Comparison of ENCODE assay signal across 9 cellular contexts in genomic region chr5:73135429-73136276, GRCh38. TPM values are rescaled to one million over a fixed set of nuclear protein-coding genes. Genes with fewer than 3 reads are reported as not detected.
DNase-seq lines count a peak whose midpoint lies in the region; ATAC-seq and TF ChIP-seq lines count a peak whose summit lies in the region.
"Had no signal": no experiment of that assay in that cellular context is flagged by ENCODE, and none has a peak within 500 bp of the region (broad histone marks: within the 10 kb centered on the region; RNA-seq: fewer than 3 reads in every experiment).

No MANE protein-coding gene starts in this region.

- CTCF ChIA-PET in MCF 10A (lab: Yijun Ruan, JAX), result interaction anchor here (0.6 to 2.0 kb wide), 3 partner anchors 21 to 57 kb away, joined by 3 to 5 read pairs (median 3); no protein-coding TSS in a partner anchor

- POLR2A ChIA-PET in MCF 10A (lab: Yijun Ruan, JAX), result no interaction called here

- peaks cover 0 to 7% of the 10 kb centered on the region in 2 donors for H3K27me3 ChIP-seq in breast epithelium

- H3K4me3 Mint-ChIP-seq in MCF 10A (ENCODE audit: unreplicated experiment), result no peak overlapping the region
- H3K4me3 Mint-ChIP-seq: dendritic cell treated with granulocyte-macrophage colony-stimulating factor and Interleukin-4, amounts not matched to agents 40 ng/mL and 50 ng/mL, for 4 days had no signal

- ATAC-seq in esophagus mucosa (peak; percentile 33), HG03095 (IDR thresholded peaks at IDR 0.05; ENCODE audit: unreplicated experiment) (no peak), GM21619 (IDR thresholded peaks at IDR 0.05; ENCODE audit: unreplicated experiment) (no peak)

- no peak overlapping the region for H3K27ac ChIP-seq in breast epithelium

- no peak overlapping the region for H3K27ac Mint-ChIP-seq in MCF 10A (ENCODE audit: low read depth, unreplicated experiment)
- H3K27ac Mint-ChIP-seq: dendritic cell treated with granulocyte-macrophage colony-stimulating factor and Interleukin-4, amounts not matched to agents 40 ng/mL and 50 ng/mL, for 4 days had no signal

- TF ChIP-seq CTCF in MCF 10A (IDR thresholded peaks at IDR 0.05; ENCODE audit: unreplicated experiment) (peak; percentile 20), breast epithelium (IDR thresholded peaks at IDR 0.05) (no peak), GM10266 (IDR thresholded peaks at IDR 0.05; ENCODE audit: control insufficient read depth, insufficient read depth, low read depth, missing control alignments) (no peak)

- TF ChIP-seq POLR2A in breast epithelium (IDR thresholded peaks at IDR 0.05), result no peak

- H3K36me3 Mint-ChIP-seq in MCF 10A (ENCODE audit: insufficient read depth, unreplicated experiment), result no peaks in the 10 kb centered on the region

- no peaks in the 10 kb centered on the region for H3K9me3 Mint-ChIP-seq in MCF 10A (ENCODE audit: unreplicated experiment)
- H3K9me3 Mint-ChIP-seq: dendritic cell treated with granulocyte-macrophage colony-stimulating factor and Interleukin-4, amounts not matched to agents 40 ng/mL and 50 ng/mL, for 4 days had no signal

- no peak overlapping the region for H3K4me3 ChIP-seq in breast epithelium

- intact Hi-C loops in MCF 10A (cut with micrococcal nuclease), result loop anchor here (1.0 to 10.0 kb wide), 2 partner anchors 79 to 316 kb away; no protein-coding TSS in a partner anchor
- intact Hi-C loops in breast epithelium (cut with DNase I; ENCODE audit: low total_unique reads), result no loop called here

- H3K4me1 ChIP-seq in breast epithelium, result no peaks in the 10 kb centered on the region

- DNase-seq in MCF 10A (ENCODE audit: unreplicated experiment), result peak; percentile 68
- no peak for DNase-seq in breast epithelium (ENCODE audit: low spot score in 2 of 2)
- DNase-seq in NCI-H69 (lab: John Stamatoyannopoulos, UW), result peak; percentile 62
- peak; percentile 7 for DNase-seq in stromal cell of bone marrow (ENCODE audit: low read depth)
- DNase-seq in GM10266 (ENCODE audit: extremely low spot score), result no peak

- H3K27me3 Mint-ChIP-seq in MCF 10A (ENCODE audit: insufficient read depth, unreplicated experiment), result no peaks in the 10 kb centered on the region

- no TSS peak for BruUV-seq in MCF 10A (replicated peaks; lab: Mats Ljungman, UMichigan)

- peaks cover 6% of the 10 kb centered on the region for H3K4me1 Mint-ChIP-seq in MCF 10A (ENCODE audit: insufficient read depth, unreplicated experiment)

- H3K9me3 ChIP-seq in breast epithelium, result no peaks in the 10 kb centered on the region

- H3K36me3 ChIP-seq in breast epithelium, result no peaks in the 10 kb centered on the region

RNA-seq across cellular contexts. Expression of gene TMEM171, which starts 15.3 kb away (rescaled TPM):
- 0.42 and 0.75 TPM in 2 replicates for total RNA-seq in MCF 10A (2022)
- total RNA-seq in breast epithelium, result under 1 TPM in 1 of 3 donors, not detected in 2; 0.64 TPM
- total RNA-seq in esophagus mucosa, result 6.3 TPM

RNA-seq across cellular contexts. Expression of gene TMEM174, which starts 37.3 kb away (rescaled TPM):
- total RNA-seq in MCF 10A (2022), result not detected in 2 replicates
- total RNA-seq in breast epithelium, result not detected
- not detected for total RNA-seq in esophagus mucosa

Comparison
In these comparisons a context has a peak if more than half of its experiments do, and no peak if none do; other contexts are left out.
1. DNase-seq: peak in MCF 10A (single experiment), NCI-H69 (single experiment) and stromal cell of bone marrow (single experiment); none in breast epithelium (0 of 2) and GM10266 (single experiment).